Comparison of ENCODE assay signal across 28 cellular contexts in the genomic region with DNA sequence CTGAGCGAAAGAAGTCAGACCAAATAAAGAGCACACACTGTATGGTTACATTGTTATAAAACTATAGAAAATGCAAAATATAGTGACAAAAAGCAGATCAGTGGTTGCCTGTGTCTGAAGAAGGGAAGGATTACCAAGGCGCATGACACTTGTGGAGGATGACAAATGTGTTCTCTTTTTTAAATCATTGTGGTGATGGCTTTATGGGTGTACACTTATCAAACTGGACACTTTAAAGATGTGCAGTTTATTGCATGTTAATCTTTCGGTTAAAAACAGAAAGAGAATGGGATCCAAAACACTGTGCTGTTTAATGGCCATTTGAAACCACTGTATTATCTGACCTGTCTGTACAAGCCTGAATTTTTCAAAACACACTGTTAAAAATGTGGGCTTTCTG.
"Had no signal": no experiment of that assay in that cellular context is flagged by ENCODE, and none has a peak within 500 bp of the region (broad histone marks: within the 10 kb centered on the region; RNA-seq: fewer than 3 reads in every experiment).

No MANE protein-coding gene starts in this region.

- H3K27ac Mint-ChIP-seq: mesothelial cell of epicardium; natural killer cell treated with Interleukin-12 subunit alpha and Interleukin-12 subunit beta and Interleukin-15 and Interleukin-18, amount 100 ng/mL, for 72 hours; progenitor cell of endocrine pancreas; type B pancreatic cell had no signal

- H3K9me3 Mint-ChIP-seq: mesothelial cell of epicardium; naive B cell; natural killer cell treated with Interleukin-12 subunit alpha and Interleukin-12 subunit beta and Interleukin-15 and Interleukin-18, amount 100 ng/mL, for 72 hours; neural crest cell; type B pancreatic cell had no signal

- H3K27me3 Mint-ChIP-seq: progenitor cell of endocrine pancreas, type B pancreatic cell had no signal

- H3K36me3 ChIP-seq: gastroesophageal sphincter, heart left ventricle, left lung, right lobe of liver, stomach, thyroid gland had no signal

- H3K4me1 ChIP-seq: gastroesophageal sphincter, parathyroid adenoma, right lobe of liver, thyroid gland had no signal

- H3K27ac ChIP-seq: dorsolateral prefrontal cortex, epithelial cell of prostate, foreskin keratinocyte, gastroesophageal sphincter, heart left ventricle, hepatocyte, parathyroid adenoma, right lobe of liver, stomach, thyroid gland had no signal

- H3K4me3 ChIP-seq: dorsolateral prefrontal cortex, gastroesophageal sphincter, heart left ventricle, hepatocyte, left lung, mucosa of descending colon, right lobe of liver, smooth muscle cell, stomach, thyroid gland had no signal

- H3K4me3 Mint-ChIP-seq: mesothelial cell of epicardium; natural killer cell treated with Interleukin-12 subunit alpha and Interleukin-12 subunit beta and Interleukin-15 and Interleukin-18, amount 100 ng/mL, for 72 hours; neural crest cell; type B pancreatic cell had no signal

- H3K36me3 Mint-ChIP-seq: mesothelial cell of epicardium; naive B cell; natural killer cell treated with Interleukin-12 subunit alpha and Interleukin-12 subunit beta and Interleukin-15 and Interleukin-18, amount 100 ng/mL, for 72 hours; type B pancreatic cell had no signal

- H3K9me3 ChIP-seq: gastroesophageal sphincter, heart left ventricle, left lung, mucosa of descending colon, right lobe of liver, stomach, thyroid gland had no signal

- DNase-seq: dorsolateral prefrontal cortex; effector CD4-positive, alpha-beta T cell; foreskin keratinocyte; heart left ventricle; kidney; left lung; mesenchymal stem cell; mucosa of descending colon; naive B cell; right lobe of liver; stimulated activated CD4-positive, alpha-beta T cell treated with anti-CD3 and anti-CD28 coated beads, Interleukin-12 subunit alpha, Interleukin-12 subunit beta, amount 100 ng/mL, for 4 hours; stimulated activated CD4-positive, alpha-beta T cell treated with anti-CD3 and anti-CD28 coated beads, Interleukin-1b, Interleukin-23, amount 100 ng/mL, for 48 hours; stimulated activated CD4-positive, alpha-beta T cell treated with anti-CD3 and anti-CD28 coated beads, Interleukin-4, amount 100 ng/mL, for 1 hour; stimulated activated CD8-positive, alpha-beta memory T cell treated with anti-CD3 and anti-CD28 coated beads, Interleukin-4, amount 100 ng/mL, for 48 hours; stimulated activated naive CD4-positive, alpha-beta T cell treated with Interleukin-2 at 50 U/mL for 16 hours; stomach; thyroid gland had no signal

- H3K4me1 Mint-ChIP-seq: neural crest cell had no signal

- ATAC-seq: esophagus mucosa; foreskin keratinocyte; gastroesophageal sphincter; heart left ventricle; left lung; mucosa of descending colon; natural killer cell treated with Interleukin-12 subunit alpha and Interleukin-12 subunit beta and Interleukin-15 and Interleukin-18, amount 100 ng/mL, for 72 hours had no signal
